8 cellular contexts compared by ENCODE assay signal in the genomic region with DNA sequence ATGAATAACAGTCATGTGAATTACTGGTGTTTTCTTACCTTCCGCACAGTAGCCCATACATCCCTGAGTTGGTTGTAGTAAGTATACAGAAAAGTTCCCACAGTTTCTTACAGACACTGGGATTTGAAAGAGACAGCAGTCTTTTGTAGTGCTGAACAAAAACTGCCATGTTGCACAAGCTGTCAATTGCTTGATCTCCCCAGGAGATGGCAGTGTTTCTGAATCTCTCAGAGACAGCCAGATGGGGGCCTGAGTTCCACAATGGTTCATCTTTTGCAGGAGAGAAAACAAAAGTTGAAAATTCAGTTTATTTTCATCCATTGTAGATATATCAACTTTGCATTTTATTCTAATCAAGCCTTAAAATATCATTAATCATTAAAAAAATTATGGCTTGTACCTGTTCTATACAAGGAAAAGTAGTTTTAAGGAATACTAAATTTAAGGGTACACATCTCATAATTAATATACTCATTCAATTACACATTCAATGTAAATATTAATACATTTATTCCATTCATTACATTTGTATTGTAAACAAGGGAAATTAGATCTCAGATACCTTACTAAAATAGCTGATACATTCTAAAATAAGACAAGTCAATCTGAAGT. TPM values are rescaled to one million over a fixed set of nuclear protein-coding genes. Genes with fewer than 3 reads are reported as not detected.
DNase-seq lines count a peak whose midpoint lies in the region; ATAC-seq, FAIRE-seq and TF ChIP-seq lines count a peak whose summit lies in the region.

No MANE protein-coding gene starts in this region.

- H4K20me1 ChIP-seq in HCT116 (ENCODE audit: insufficient read depth): no peaks in the 10 kb centered on the region
- H4K20me1 ChIP-seq in keratinocyte (ENCODE audit: control insufficient read depth, extremely low read depth, insufficient read depth, low read length): no peaks in the 10 kb centered on the region

- CTCF ChIA-PET in AG04449 (lab: Yijun Ruan, JAX): interaction anchor here (1.0 to 1.7 kb wide), 5 partner anchors 11 to 101 kb away, joined by 3 to 5 read pairs (median 4); no protein-coding TSS in a partner anchor
- CTCF ChIA-PET in HCT116 (lab: Charles Lee): interaction anchor here (1.0 kb wide), 5 partner anchors 12 to 99 kb away, joined by 3 to 4 read pairs (median 3); no protein-coding TSS in a partner anchor

- dilution Hi-C loops in keratinocyte (cut with MboI; ENCODE audit: extremely low pct_ligation_motif_present, low sequenced_read_pairs): no loop called here

- no peaks in the 10 kb centered on the region for H3K9me3 ChIP-seq in HCT116 (ENCODE audit: control insufficient read depth in 1 of 2, insufficient read depth in 1 of 2, low read depth in 1 of 2, low read length in 2 of 2)
- no peaks in the 10 kb centered on the region for H3K9me3 ChIP-seq in keratinocyte (ENCODE audit: control insufficient read depth, low read depth, low read length)

- no peak overlapping the region for H3K4me3 ChIP-seq in AG04449 (ENCODE audit: low read depth, low read length)
- H3K4me3 ChIP-seq in HCT116 (replicated peaks in 1 of 2; ENCODE audit: low read depth in 1 of 2, low read length in 2 of 2): no peak overlapping the region
- H3K4me3 ChIP-seq in keratinocyte (ENCODE audit: control insufficient read depth in 2 of 3, extremely low read depth in 1 of 3, insufficient read depth in 2 of 3, low read depth in 1 of 3, low read length in 3 of 3): no peak overlapping the region

- H3K4me1 ChIP-seq in HCT116 (ENCODE audit: control insufficient read depth in 1 of 2, insufficient read depth in 2 of 2, low read length in 2 of 2): no peaks in the 10 kb centered on the region
- H3K4me1 ChIP-seq in keratinocyte (ENCODE audit: control insufficient read depth, extremely low read depth, insufficient read depth, low read length): no peaks in the 10 kb centered on the region

- FAIRE-seq in RCC 7860 (lab: Jason Lieb, UNC): peak; percentile 74
- peak; percentile 59 for FAIRE-seq in keratinocyte (lab: Jason Lieb, UNC)

- H3K27me3 ChIP-seq in HCT116 (ENCODE audit: insufficient read depth, low read length) (no peaks in the 10 kb centered on the region), keratinocyte (ENCODE audit: control insufficient read depth, extremely low read depth, insufficient read depth, low read length) (no peaks in the 10 kb centered on the region)

- H3K4me2 ChIP-seq in HCT116 (ENCODE audit: low read length) (no peak overlapping the region), keratinocyte (ENCODE audit: control insufficient read depth, extremely low read depth, insufficient read depth, low read depth, low read length) (no peak overlapping the region)

- no peaks in the 10 kb centered on the region for H3K9me1 ChIP-seq in keratinocyte (ENCODE audit: control insufficient read depth, extremely low read depth, insufficient read depth, low read length)

- DNase-seq in AG04449 (ENCODE audit: low read depth, low spot score): peak; percentile 14
- peak; percentile 43 for DNase-seq in GM10266 (ENCODE audit: extremely low spot score)
- DNase-seq in HCT116 (ENCODE audit: low read depth, low spot score): peak; percentile 43
- peak; percentile 40 to 52 for DNase-seq in Kasumi-1 (lab: John Stamatoyannopoulos, UW)
- peak; percentile 13 for DNase-seq in RCC 7860 (ENCODE audit: low spot score)
- peak; percentile 74 for DNase-seq in astrocyte of the hippocampus (ENCODE audit: low read depth, low spot score)
- no peak for DNase-seq in keratinocyte (ENCODE audit: low read depth, low spot score)
- DNase-seq in substantia nigra (lab: John Stamatoyannopoulos, UW): peak in 27 of 49 donors; percentile 2 to 55 (median 8)

- TF ChIP-seq POLR2A in HCT116 (IDR thresholded peaks at IDR 0.05; ENCODE audit: borderline replicate concordance, extremely low read depth, insufficient read depth, insufficient read length): no peak

- H3K36me3 ChIP-seq in HCT116 (ENCODE audit: control insufficient read depth in 1 of 2, insufficient read depth in 2 of 2, low read length in 2 of 2) (peaks cover 3% of the 10 kb centered on the region in 2 experiments; a peak in 1 of 4 replicates), keratinocyte (ENCODE audit: control insufficient read depth in 2 of 2, extremely low read depth in 1 of 2, insufficient read depth in 2 of 2, low read length in 2 of 2) (no peaks in the 10 kb centered on the region)

- RAD21 ChIA-PET in HCT116 (lab: Charles Lee; ENCODE audit: low non-redundant PET in 1 of 2, low total read pairs in 2 of 2, uncharacterized antibody in 2 of 2, unreplicated experiment in 2 of 2): interaction anchor here in 1 of 2 experiments (0.6 kb wide), 1 partner anchor 1157 kb away, joined by 3 read pairs; no protein-coding TSS in a partner anchor

- intact Hi-C loops in HCT116 (cut with micrococcal nuclease): loop anchor here (2.0 kb wide), 1 partner anchor 108 kb away; no protein-coding TSS in a partner anchor

- peak; percentile 89 for ATAC-seq in HCT116

- POLR2A ChIA-PET in AG04449 (lab: Yijun Ruan, JAX) (no interaction called here), HCT116 (lab: Charles Lee) (no interaction called here)

- H3K9ac ChIP-seq in HCT116 (ENCODE audit: low read length) (no peak overlapping the region), keratinocyte (ENCODE audit: control insufficient read depth, extremely low read depth, insufficient read depth, low read length) (no peak overlapping the region)

- H3K79me2 ChIP-seq in HCT116 (ENCODE audit: insufficient read depth, low read length) (peaks cover 8% of the 10 kb centered on the region; the same call in 1 of the 2 replicates), keratinocyte (ENCODE audit: control insufficient read depth, insufficient read depth, low read length) (no peaks in the 10 kb centered on the region)

- TF ChIP-seq CTCF in AG04449 (IDR thresholded peaks at IDR 0.05; ENCODE audit: insufficient read depth, low read length, missing control alignments) (peak; percentile 82), GM10266 (IDR thresholded peaks at IDR 0.05; ENCODE audit: control insufficient read depth, insufficient read depth, low read depth, missing control alignments) (peak; percentile 75), HCT116 (IDR thresholded peaks at IDR 0.05 in 2 of 3, conservative IDR thresholded peaks at IDR 0.05 in 1 of 3; ENCODE audit: borderline replicate concordance in 1 of 3, insufficient read depth in 1 of 3, low read depth in 2 of 3, low read length in 2 of 3) (peak; percentile 66 to 87 (median 83)), keratinocyte (optimal IDR thresholded peaks at IDR 0.05 in 1 of 3, IDR thresholded peaks at IDR 0.05 in 1 of 3, conservative IDR thresholded peaks at IDR 0.05 in 1 of 3; ENCODE audit: extremely low read depth in 1 of 3, insufficient read depth in 2 of 3, low read length in 3 of 3) (peak; percentile 73 to 80 (median 80))

- H3K27ac ChIP-seq in HCT116 (ENCODE audit: low read depth, low read length): no peak overlapping the region
- H3K27ac ChIP-seq in keratinocyte (ENCODE audit: control insufficient read depth, insufficient read depth, low read length): no peak overlapping the region
- H3K27ac ChIP-seq in substantia nigra (ENCODE audit: low read depth, low read length, poor library complexity, severe bottlenecking): no peak overlapping the region

- H3K9me2 ChIP-seq in HCT116 (ENCODE audit: insufficient read depth): no peaks in the 10 kb centered on the region

- BruUV-seq in HCT116 (replicated peaks; lab: Mats Ljungman, UMichigan): no TSS peak

- no peak overlapping the region for H2AFZ ChIP-seq in HCT116 (ENCODE audit: low read depth, low read length, poor library complexity, severe bottlenecking)
- H2AFZ ChIP-seq in keratinocyte (ENCODE audit: control insufficient read depth, low read length): no peak overlapping the region

- TF ChIP-seq RAD21 in HCT116 (IDR thresholded peaks at IDR 0.05; ENCODE audit: low read depth): peak; percentile 51

TF ChIP-seq in HCT116, 20 proteins besides CTCF, POLR2A, EP300 and RAD21:
- TF ChIP-seq SIN3A (IDR thresholded peaks at IDR 0.05; ENCODE audit: low read depth): no peak
- no peak for TF ChIP-seq CBX3 (IDR thresholded peaks at IDR 0.05; ENCODE audit: low read depth)
- TF ChIP-seq CEBPB (IDR thresholded peaks at IDR 0.05; ENCODE audit: low read depth): no peak
TF ChIP-seq in HCT116: peak in this region for 0.

RNA-seq across cellular contexts. Expression of a gene that starts 14.5 kb away (rescaled TPM):
- total RNA-seq in HCT116 (2021; ENCODE audit: unreplicated experiment): 13.7 TPM
- polyA plus RNA-seq in HCT116 (2012): 8.7 and 9.4 TPM in 2 replicates
- polyA plus RNA-seq in keratinocyte: 0.01 to 0.15 TPM (median 0.01 TPM) in 3 replicates
- not detected for polyA plus RNA-seq in keratinocyte (2011; ENCODE audit: low read depth)
- not detected in 2 replicates for polyA plus RNA-seq in keratinocyte (2011; cell fraction: cytosol; rRNA removed)
- 0.03 and 0.18 TPM in 2 replicates for polyA plus RNA-seq in keratinocyte (2011; cell fraction: nucleus; rRNA removed)
- not detected in 2 replicates for polyA plus RNA-seq in keratinocyte (2012; ENCODE audit: low replicate concordance)
- 0.03 to 0.06 TPM in 2 of 3 replicates, not detected in the other for polyA minus RNA-seq in keratinocyte
- not detected for polyA minus RNA-seq in keratinocyte (2011; cell fraction: cytosol; rRNA and poly(A)+ RNA removed)
- polyA minus RNA-seq in keratinocyte (2011; cell fraction: nucleus; rRNA and poly(A)+ RNA removed): 0.23 TPM in 1 of 2 replicates, not detected in the other
